14 cellular contexts compared by ENCODE assay signal in genomic region chr1:90717356-90717664, GRCh38. TPM values are rescaled to one million over a fixed set of nuclear protein-coding genes. Genes with fewer than 3 reads are reported as not detected.
DNase-seq lines count a peak whose midpoint lies in the region; ATAC-seq and TF ChIP-seq lines count a peak whose summit lies in the region.
"Had no signal": no experiment of that assay in that cellular context is flagged by ENCODE, and none has a peak within 500 bp of the region (broad histone marks: within the 10 kb centered on the region; RNA-seq: fewer than 3 reads in every experiment).

No MANE protein-coding gene starts in this region.

- H3K27ac Mint-ChIP-seq in endothelial cell (ENCODE audit: unreplicated experiment): no peak overlapping the region

- H3K36me3 ChIP-seq in NT2/D1 (ENCODE audit: insufficient read depth, insufficient read length, low read length) (no peaks in the 10 kb centered on the region), sigmoid colon (no peaks in the 10 kb centered on the region)

- 6 to 20% methylated on average over 37 of the region's 37 CpGs for WGBS in sigmoid colon, 2 donors

- intact Hi-C loops in sigmoid colon (cut with DNase I): no loop called here

- H3K27me3 ChIP-seq in NT2/D1 (ENCODE audit: insufficient read depth, insufficient read length): peaks cover 98% of the 10 kb centered on the region
- peaks cover 75 to 100% (median 97%) of the 10 kb centered on the region in 3 donors for H3K27me3 ChIP-seq in sigmoid colon

- no peak for ATAC-seq in HG03442 (IDR thresholded peaks at IDR 0.05; ENCODE audit: unreplicated experiment)

- peak overlapping the region; percentile 79 for H3K4me3 Mint-ChIP-seq in endothelial cell (ENCODE audit: unreplicated experiment)

- TF ChIP-seq CTCF in endothelial cell (IDR thresholded peaks at IDR 0.05; ENCODE audit: unreplicated experiment): no peak
- no peak for TF ChIP-seq CTCF in sigmoid colon (IDR thresholded peaks at IDR 0.05)

- no peak for TF ChIP-seq POLR2A in sigmoid colon (IDR thresholded peaks at IDR 0.05)

- TF ChIP-seq EP300 in sigmoid colon (IDR thresholded peaks at IDR 0.05): no peak

- H3K4me1 ChIP-seq in NT2/D1 (ENCODE audit: insufficient read depth, insufficient read length): peaks cover 4% of the 10 kb centered on the region
- H3K4me1 ChIP-seq in sigmoid colon: peaks cover 0 to 41% (median 26%) of the 10 kb centered on the region in 4 donors

- H3K4me3 ChIP-seq in NT2/D1 (ENCODE audit: insufficient read length, low read depth): peak overlapping the region; percentile 53
- peak overlapping the region in 3 of 4 donors; percentile 22 to 41 (median 38) for H3K4me3 ChIP-seq in sigmoid colon

- H3K9me3 ChIP-seq in NT2/D1 (ENCODE audit: insufficient read depth, low read length): no peaks in the 10 kb centered on the region
- no peaks in the 10 kb centered on the region for H3K9me3 ChIP-seq in sigmoid colon

- peaks cover 44% of the 10 kb centered on the region for H3K4me1 Mint-ChIP-seq in endothelial cell (ENCODE audit: unreplicated experiment)

- peak; percentile 87 for DNase-seq in DMS 273 (lab: John Stamatoyannopoulos, UW; ENCODE audit: unreplicated experiment)
- DNase-seq in DMS 273 treated with DMSO at 0.1 percent for 48 hours (lab: John Stamatoyannopoulos, UW): no peak
- DNase-seq in NT2/D1 (ENCODE audit: low read depth, low spot score): no peak
- DNase-seq in endothelial cell (ENCODE audit: low spot score): peak; percentile 14
- DNase-seq in sigmoid colon: no peak
- DNase-seq in NCI-H2107 treated with DMSO at 0.1 percent for 48 hours (lab: John Stamatoyannopoulos, UW; ENCODE audit: unreplicated experiment): no peak
- DNase-seq in effector CD8-positive, alpha-beta T cell (lab: John Stamatoyannopoulos, UW): no peak
- DNase-seq: activated CD4-positive, CD25-positive, alpha-beta regulatory T cell; DND-41; RPMI8226 had no signal

- H3K27me3 Mint-ChIP-seq in endothelial cell (ENCODE audit: unreplicated experiment): peaks cover 40% of the 10 kb centered on the region

- H3K9me3 Mint-ChIP-seq in endothelial cell (ENCODE audit: unreplicated experiment): no peaks in the 10 kb centered on the region

- peaks cover 4% of the 10 kb centered on the region for H3K36me3 Mint-ChIP-seq in endothelial cell (ENCODE audit: low read depth, unreplicated experiment)

- no peak overlapping the region for H3K27ac ChIP-seq in sigmoid colon
- H3K27ac ChIP-seq: 22Rv1 had no signal

- no peak overlapping the region for H3K9ac ChIP-seq in NT2/D1 (ENCODE audit: insufficient read length, low read depth)

RNA-seq across cellular contexts. Expression of gene BARHL2, which starts 0.2 kb away (rescaled TPM):
- not detected for total RNA-seq in endothelial cell (ENCODE audit: unreplicated experiment)
- total RNA-seq in sigmoid colon: not detected
- polyA plus RNA-seq in sigmoid colon: not detected
- total RNA-seq: osteoblast, temporal lobe had no signal

Comparison
In these comparisons a context has a peak if more than half of its experiments do, and no peak if none do; other contexts are left out.
1. DNase-seq: peak in DMS 273 (single experiment) and endothelial cell (single experiment); none in DMS 273 treated with DMSO at 0.1 percent for 48 hours (single experiment), NT2/D1 (single experiment), sigmoid colon (single experiment), NCI-H2107 treated with DMSO at 0.1 percent for 48 hours (single experiment) and effector CD8-positive, alpha-beta T cell (single experiment).